ENCODE assay signal across 6 cellular contexts in genomic region chr19:1606138-1606651, GRCh38. TPM values are rescaled to one million over a fixed set of nuclear protein-coding genes. Genes with fewer than 3 reads are reported as not detected.
DNase-seq lines count a peak whose midpoint lies in the region; ATAC-seq and TF ChIP-seq lines count a peak whose summit lies in the region.

No MANE protein-coding gene starts in this region.

- peak overlapping the region; percentile 92 for H3K27ac ChIP-seq in CD4-positive, CD25-positive, alpha-beta regulatory T cell (ENCODE audit: insufficient read depth, low read length, poor library complexity, severe bottlenecking)
- H3K27ac ChIP-seq in lower lobe of right lung, result peak overlapping the region; percentile 89

- peak overlapping the region; percentile 98 to 100 (median 99) for H3K4me3 Mint-ChIP-seq in CD4-positive, CD25-positive, alpha-beta regulatory T cell
- H3K4me3 Mint-ChIP-seq in activated CD4-positive, alpha-beta memory T cell treated with anti-CD3 and anti-CD28 coated beads, Interleukin-2, amount 10 ng/mL, durations not matched to agents 7 days and 5 days, result peak overlapping the region; percentile 96

- POLR2A ChIA-PET in activated CD4-positive, alpha-beta memory T cell treated with anti-CD3 and anti-CD28 coated beads, Interleukin-2, amount 10 ng/mL, durations not matched to agents 7 days and 5 days (lab: Charles Lee), result interaction anchor here (1.0 to 5.9 kb wide), 7 partner anchors 13 to 198 kb away, joined by 3 to 60 read pairs (median 8); partner anchors contain the start of genes MBD3, REEP6 and TCF3

- DNase-seq in CD4-positive, CD25-positive, alpha-beta regulatory T cell, result no peak
- no peak for DNase-seq in activated CD4-positive, alpha-beta memory T cell treated with anti-CD3 and anti-CD28 coated beads, Interleukin-2, amount 10 ng/mL, durations not matched to agents 7 days and 5 days
- no peak for DNase-seq in lower lobe of right lung
- DNase-seq in stimulated activated CD8-positive, alpha-beta memory T cell treated with anti-CD3 and anti-CD28 coated beads, Interleukin-4, amount 100 ng/mL, for 48 hours, result no peak
- no peak for DNase-seq in NK-92 treated with Interleukin-12 subunit alpha and Interleukin-12 subunit beta, amount 100 ng/mL, for 24 hours (lab: John Stamatoyannopoulos, UW)

- peaks cover 7% of the 10 kb centered on the region for H3K36me3 Mint-ChIP-seq in CD4-positive, CD25-positive, alpha-beta regulatory T cell
- H3K36me3 Mint-ChIP-seq in activated CD4-positive, alpha-beta memory T cell treated with anti-CD3 and anti-CD28 coated beads, Interleukin-2, amount 10 ng/mL, durations not matched to agents 7 days and 5 days (ENCODE audit: low read depth), result peaks cover 15% of the 10 kb centered on the region

- no peaks in the 10 kb centered on the region for H3K27me3 Mint-ChIP-seq in CD4-positive, CD25-positive, alpha-beta regulatory T cell
- H3K27me3 Mint-ChIP-seq in activated CD4-positive, alpha-beta memory T cell treated with anti-CD3 and anti-CD28 coated beads, Interleukin-2, amount 10 ng/mL, durations not matched to agents 7 days and 5 days, result no peaks in the 10 kb centered on the region

- ATAC-seq in CD4-positive, CD25-positive, alpha-beta regulatory T cell (ENCODE audit: low read depth in 2 of 2), result no peak
- peak; percentile 3 to 4 for ATAC-seq in lower lobe of right lung
- ATAC-seq in GM18861 (IDR thresholded peaks at IDR 0.05; ENCODE audit: unreplicated experiment), result no peak

- no peaks in the 10 kb centered on the region for H3K9me3 Mint-ChIP-seq in CD4-positive, CD25-positive, alpha-beta regulatory T cell
- no peaks in the 10 kb centered on the region for H3K9me3 Mint-ChIP-seq in activated CD4-positive, alpha-beta memory T cell treated with anti-CD3 and anti-CD28 coated beads, Interleukin-2, amount 10 ng/mL, durations not matched to agents 7 days and 5 days

- H3K27ac Mint-ChIP-seq in CD4-positive, CD25-positive, alpha-beta regulatory T cell, result peak overlapping the region; percentile 98 to 99 (median 98)
- H3K27ac Mint-ChIP-seq in activated CD4-positive, alpha-beta memory T cell treated with anti-CD3 and anti-CD28 coated beads, Interleukin-2, amount 10 ng/mL, durations not matched to agents 7 days and 5 days, result peak overlapping the region; percentile 99

- H3K9me3 ChIP-seq in CD4-positive, CD25-positive, alpha-beta regulatory T cell (ENCODE audit: control insufficient read depth in 2 of 2, low read length in 2 of 2), result no peaks in the 10 kb centered on the region
- no peaks in the 10 kb centered on the region for H3K9me3 ChIP-seq in lower lobe of right lung

- TF ChIP-seq CTCF in lower lobe of right lung (IDR thresholded peaks at IDR 0.05), result no peak

- CTCF ChIA-PET in activated CD4-positive, alpha-beta memory T cell treated with anti-CD3 and anti-CD28 coated beads, Interleukin-2, amount 10 ng/mL, durations not matched to agents 7 days and 5 days (lab: Charles Lee), result interaction anchor here (1.1 to 2.6 kb wide), 5 partner anchors 13 to 66 kb away, joined by 3 to 14 read pairs (median 4); partner anchors contain the start of genes MBD3 and TCF3

- H3K4me1 Mint-ChIP-seq in CD4-positive, CD25-positive, alpha-beta regulatory T cell, result peaks cover 4 to 61% (median 30%) of the 10 kb centered on the region in 4 donors
- peaks cover 55% of the 10 kb centered on the region for H3K4me1 Mint-ChIP-seq in activated CD4-positive, alpha-beta memory T cell treated with anti-CD3 and anti-CD28 coated beads, Interleukin-2, amount 10 ng/mL, durations not matched to agents 7 days and 5 days

- peaks cover under 1% of the 10 kb centered on the region for H3K36me3 ChIP-seq in CD4-positive, CD25-positive, alpha-beta regulatory T cell (ENCODE audit: control insufficient read depth, insufficient read depth, low read length)
- peaks cover 3% of the 10 kb centered on the region for H3K36me3 ChIP-seq in lower lobe of right lung

- H3K4me1 ChIP-seq in CD4-positive, CD25-positive, alpha-beta regulatory T cell (ENCODE audit: control insufficient read depth, insufficient read depth, low read length, poor library complexity, severe bottlenecking), result peaks cover 59% of the 10 kb centered on the region
- peaks cover 53% of the 10 kb centered on the region for H3K4me1 ChIP-seq in lower lobe of right lung

- intact Hi-C loops in lower lobe of right lung (cut with DNase I), result no loop called here

- no peaks in the 10 kb centered on the region for H3K27me3 ChIP-seq in CD4-positive, CD25-positive, alpha-beta regulatory T cell (ENCODE audit: control insufficient read depth, insufficient read depth, low read length)
- no peaks in the 10 kb centered on the region for H3K27me3 ChIP-seq in lower lobe of right lung (ENCODE audit: low read depth)

- peak overlapping the region; percentile 91 for H3K4me3 ChIP-seq in CD4-positive, CD25-positive, alpha-beta regulatory T cell (ENCODE audit: low read depth, low read length)
- peak overlapping the region; percentile 100 for H3K4me3 ChIP-seq in lower lobe of right lung

RNA-seq across cellular contexts. Expression of gene UQCR11, which starts 0.9 kb away (rescaled TPM):
- 126 TPM for total RNA-seq in CD4-positive, CD25-positive, alpha-beta regulatory T cell
- 100 to 1,000 TPM; 574 to 819 (median 585) TPM for polyA plus RNA-seq in CD4-positive, CD25-positive, alpha-beta regulatory T cell
- total RNA-seq in activated CD4-positive, alpha-beta memory T cell treated with anti-CD3 and anti-CD28 coated beads, Interleukin-2, amount 10 ng/mL, durations not matched to agents 7 days and 5 days, result 100 to 1,000 TPM; 177 to 191 TPM
- 164 TPM for total RNA-seq in lower lobe of right lung

RNA-seq across cellular contexts. Expression of gene MBD3, which starts 13.5 kb away (rescaled TPM):
- total RNA-seq in CD4-positive, CD25-positive, alpha-beta regulatory T cell, result 39.7 TPM
- polyA plus RNA-seq in CD4-positive, CD25-positive, alpha-beta regulatory T cell, result 1 to 10 TPM; 4.8 to 6.3 (median 5.6) TPM
- total RNA-seq in activated CD4-positive, alpha-beta memory T cell treated with anti-CD3 and anti-CD28 coated beads, Interleukin-2, amount 10 ng/mL, durations not matched to agents 7 days and 5 days, result 10 to 100 TPM; 63.6 to 66.8 TPM
- total RNA-seq in lower lobe of right lung, result 68.1 TPM

RNA-seq across cellular contexts. Expression of gene MEX3D, which starts 38.1 kb away (rescaled TPM):
- total RNA-seq in CD4-positive, CD25-positive, alpha-beta regulatory T cell, result 3.6 TPM
- polyA plus RNA-seq in CD4-positive, CD25-positive, alpha-beta regulatory T cell, result under 1 TPM in 1 of 4 donors, not detected in 3; 0.21 TPM
- 1 to 10 TPM; 7.6 to 8.4 TPM for total RNA-seq in activated CD4-positive, alpha-beta memory T cell treated with anti-CD3 and anti-CD28 coated beads, Interleukin-2, amount 10 ng/mL, durations not matched to agents 7 days and 5 days
- total RNA-seq in lower lobe of right lung, result 18.5 TPM

RNA-seq across cellular contexts. Expression of gene TCF3, which starts 46.2 kb away (rescaled TPM):
- 56.5 TPM for total RNA-seq in CD4-positive, CD25-positive, alpha-beta regulatory T cell
- polyA plus RNA-seq in CD4-positive, CD25-positive, alpha-beta regulatory T cell, result 1 to 10 TPM; 3.4 to 7.5 (median 3.6) TPM
- total RNA-seq in activated CD4-positive, alpha-beta memory T cell treated with anti-CD3 and anti-CD28 coated beads, Interleukin-2, amount 10 ng/mL, durations not matched to agents 7 days and 5 days, result 10 to 100 TPM; 67.3 to 71.2 TPM
- 44.5 TPM for total RNA-seq in lower lobe of right lung

Comparison
In these comparisons a context has a peak if more than half of its experiments do, and no peak if none do; other contexts are left out.
1. ATAC-seq: peak in lower lobe of right lung (2 of 2); none in CD4-positive, CD25-positive, alpha-beta regulatory T cell (0 of 2) and GM18861 (single experiment).